In genomic region chr13:34941835-34942731, GRCh38 we compare ENCODE assay signal across 8 cellular contexts. TPM values are rescaled to one million over a fixed set of nuclear protein-coding genes. Genes with fewer than 3 reads are reported as not detected.
DNase-seq lines count a peak whose midpoint lies in the region; ATAC-seq and TF ChIP-seq lines count a peak whose summit lies in the region.

Gene NBEA, plus strand, starts transcription at chr13:34942270. Its CDS starts 551 bp downstream, at chr13:34942821.

- peak; percentile 74 for ATAC-seq in GM21576 (IDR thresholded peaks at IDR 0.05; ENCODE audit: unreplicated experiment)

- in situ Hi-C loops in KBM-7 (cut with MboI; ENCODE audit: low pct_unique_long_range_greater_than_20kb, low sequenced_read_pairs), result no loop called here

- TF ChIP-seq CTCF in fibroblast of villous mesenchyme (IDR thresholded peaks at IDR 0.05; ENCODE audit: insufficient read depth, low read depth, low read length), result no peak
- TF ChIP-seq CTCF in neural cell (IDR thresholded peaks at IDR 0.05; ENCODE audit: poor library complexity, severe bottlenecking), result no peak
- TF ChIP-seq CTCF in stomach (IDR thresholded peaks at IDR 0.05), result peak in 5 of 7 experiments; percentile 18 to 54 (median 45)

- TF ChIP-seq POLR2A in stomach (IDR thresholded peaks at IDR 0.05), result no peak

- H3K4me1 ChIP-seq in stomach, result peaks cover 20 to 49% (median 36%) of the 10 kb centered on the region in 4 donors

- H3K36me3 ChIP-seq in neural cell (ENCODE audit: insufficient read depth, low read length) (no peaks in the 10 kb centered on the region), stomach (no peaks in the 10 kb centered on the region)

- H3K4me2 ChIP-seq in neural cell (ENCODE audit: low read length), result peak within 1 kb of the TSS; percentile 87

- H3K27ac ChIP-seq in neural cell (ENCODE audit: low read length) (peak within 1 kb of the TSS; percentile 87), stomach (peak within 1 kb of the TSS; percentile 71 to 87 (median 87))

- peak; percentile 44 for TF ChIP-seq EP300 in neural cell (conservative IDR thresholded peaks at IDR 0.05; ENCODE audit: poor library complexity, severe bottlenecking)
- no peak for TF ChIP-seq EP300 in stomach (IDR thresholded peaks at IDR 0.05)

- intact Hi-C loops in stomach (cut with DNase I; ENCODE audit: low total_unique reads), result no loop called here

- DNase-seq in DMS114 treated with DMSO at 0.1 percent for 48 hours (lab: John Stamatoyannopoulos, UW; ENCODE audit: unreplicated experiment) (peak; percentile 24), KBM-7 (peak; percentile 88), SHP77 (lab: John Stamatoyannopoulos, UW) (peak; percentile 86 to 87), activated gamma-delta T cell (lab: John Stamatoyannopoulos, UW) (peak; percentile 24), fibroblast of villous mesenchyme (ENCODE audit: low read depth) (peak; percentile 37), stomach (peak; percentile 74)

- TF ChIP-seq RAD21 in neural cell (conservative IDR thresholded peaks at IDR 0.05), result no peak

- peaks cover 40% of the 10 kb centered on the region for H3K79me2 ChIP-seq in neural cell (replicated peaks; ENCODE audit: insufficient read depth, low read length)

- no peaks in the 10 kb centered on the region for H3F3A ChIP-seq in neural cell (ENCODE audit: insufficient read depth, low read length, poor library complexity, severe bottlenecking)

- H2AFZ ChIP-seq in neural cell (ENCODE audit: low read depth, low read length), result peak within 1 kb of the TSS; percentile 62

- H3K9me2 ChIP-seq in neural cell (ENCODE audit: insufficient read depth, low read length), result no peaks in the 10 kb centered on the region

- WGBS in stomach, 5 donors, result 0 to 1% (median 1%) methylated on average over 44 to 76 of the region's 76 CpGs

- H3K9me3 ChIP-seq in neural cell (ENCODE audit: low read length), result no peaks in the 10 kb centered on the region
- no peaks in the 10 kb centered on the region for H3K9me3 ChIP-seq in stomach

- peak within 1 kb of the TSS; percentile 92 for H3K9ac ChIP-seq in neural cell (ENCODE audit: low read length)

- no peaks in the 10 kb centered on the region for H3K27me3 ChIP-seq in neural cell (ENCODE audit: insufficient read depth, low read depth, low read length)
- peaks cover 0 to 11% (median 0%) of the 10 kb centered on the region in 3 donors for H3K27me3 ChIP-seq in stomach

- peaks cover 7% of the 10 kb centered on the region for H4K20me1 ChIP-seq in neural cell (ENCODE audit: insufficient read depth)

- peak within 1 kb of the TSS; percentile 71 for H3K4me3 ChIP-seq in fibroblast of villous mesenchyme (ENCODE audit: low read depth, low read length)
- H3K4me3 ChIP-seq in neural cell (ENCODE audit: low read length), result peak within 1 kb of the TSS; percentile 86
- peak within 1 kb of the TSS; percentile 91 to 99 (median 98) for H3K4me3 ChIP-seq in stomach

TF ChIP-seq in neural cell, 6 proteins besides CTCF, POLR2A, EP300 and RAD21:
- TF ChIP-seq EZH2 (IDR thresholded peaks at IDR 0.05; ENCODE audit: borderline replicate concordance, insufficient read depth, low read length, poor library complexity, severe bottlenecking) (no peak), TAF1 (IDR thresholded peaks at IDR 0.05; ENCODE audit: low read depth) (peak; percentile 87), REST (IDR thresholded peaks at IDR 0.05; ENCODE audit: borderline replicate concordance) (peak; percentile 89), MXI1 (conservative IDR thresholded peaks at IDR 0.05; ENCODE audit: poor library complexity, severe bottlenecking) (peak; percentile 88), POLR2AphosphoS5 (IDR thresholded peaks at IDR 0.05) (peak; percentile 94), SMC3 (conservative IDR thresholded peaks at IDR 0.05; ENCODE audit: poor library complexity) (peak; percentile 34)

RNA-seq across cellular contexts. Expression of gene NBEA, which starts in this region (rescaled TPM):
- total RNA-seq in fibroblast of villous mesenchyme (3.5 and 9.5 TPM in 2 replicates), stomach (10 to 100 TPM in 3 of 5 donors, 1 to 10 TPM in 2; 6.7 to 36.0 (median 14.3) TPM)
- polyA plus RNA-seq in neural cell (53.3 and 55.8 TPM in 2 replicates), stomach (1 to 10 TPM; 1.6 to 3.2 (median 2.7) TPM)
- polyA minus RNA-seq in neural cell, result 139 and 169 TPM in 2 replicates

Comparison
In these comparisons a context has a peak if more than half of its experiments do, and no peak if none do; other contexts are left out.
1. Peak in every context shown above with its lines: DNase-seq, ATAC-seq, H3K4me3 ChIP-seq and H3K27ac ChIP-seq.
2. RNA of gene NBEA (polyA plus RNA-seq): 53.3 to 55.8 TPM in neural cell; 1.6 to 3.2 TPM in stomach; every median in the first group is over 10 times any median in the second.
3. DNase-seq: peak in every context shown above with its lines; median percentile 88 in KBM-7; 86 in SHP77; 74 in stomach; 37 in fibroblast of villous mesenchyme; 24 in DMS114 treated with DMSO at 0.1 percent for 48 hours; 24 in activated gamma-delta T cell.
4. CTCF ChIP-seq: peak in stomach (5 of 7); none in fibroblast of villous mesenchyme (single experiment) and neural cell (single experiment).